8 cellular contexts compared by ENCODE assay signal in genomic region chr4:2441393-2442174, GRCh38. TPM values are rescaled to one million over a fixed set of nuclear protein-coding genes. Genes with fewer than 3 reads are reported as not detected.
DNase-seq lines count a peak whose midpoint lies in the region; ATAC-seq and TF ChIP-seq lines count a peak whose summit lies in the region.

No MANE protein-coding gene starts in this region.

- H3F3A ChIP-seq in MM.1S (ENCODE audit: insufficient read depth, low read length) = no peaks in the 10 kb centered on the region

- WGBS in body of pancreas, 2 donors = 42 to 43% methylated on average over 7 to 14 of the region's 14 CpGs

- H3K36me3 ChIP-seq in MM.1S (replicated peaks; ENCODE audit: insufficient read depth, low read length) = no peaks in the 10 kb centered on the region
- no peaks in the 10 kb centered on the region for H3K36me3 ChIP-seq in body of pancreas (replicated peaks in 1 of 2; ENCODE audit: insufficient read depth in 1 of 2, low read depth in 2 of 2)

- H3K27ac ChIP-seq in MM.1S (ENCODE audit: low read length) (no peak overlapping the region), body of pancreas (no peak overlapping the region)

- peak; percentile 99 for TF ChIP-seq CTCF in MM.1S (IDR thresholded peaks at IDR 0.05; ENCODE audit: low read length)
- peak; percentile 50 to 81 (median 67) for TF ChIP-seq CTCF in body of pancreas (IDR thresholded peaks at IDR 0.05)

- peak overlapping the region; percentile 15; the same call in 1 of the 2 replicates for H3K9ac ChIP-seq in MM.1S (ENCODE audit: low read length)

- H3K27me3 ChIP-seq in MM.1S (replicated peaks; ENCODE audit: insufficient read depth, low read length) (no peaks in the 10 kb centered on the region), body of pancreas (no peaks in the 10 kb centered on the region)

- no peaks in the 10 kb centered on the region for H3K9me2 ChIP-seq in MM.1S (replicated peaks; ENCODE audit: insufficient read depth, low read length)

- intact Hi-C loops in body of pancreas (cut with DNase I) = loop anchor here (10.0 kb wide), 1 partner anchor 227 kb away; no protein-coding TSS in a partner anchor

- no peak for TF ChIP-seq POLR2A in body of pancreas (IDR thresholded peaks at IDR 0.05)

- no peaks in the 10 kb centered on the region for H3K9me3 ChIP-seq in MM.1S (replicated peaks; ENCODE audit: insufficient read depth, low read length)
- H3K9me3 ChIP-seq in body of pancreas = no peaks in the 10 kb centered on the region

- ATAC-seq in GM21825 (IDR thresholded peaks at IDR 0.05; ENCODE audit: unreplicated experiment) = peak; percentile 75
- peak; percentile 70 for ATAC-seq in body of pancreas

- DNase-seq in GF-D8 (lab: John Stamatoyannopoulos, UW) (peak; percentile 49), MM.1S (peak; percentile 82), T-helper 2 cell (peak; percentile 48 to 82 (median 63)), body of pancreas (peak; percentile 58 to 81 (median 72)), kidney tubule cell (ENCODE audit: low spot score) (peak; percentile 65), NCI-H2171 (lab: John Stamatoyannopoulos, UW) (no peak)
- DNase-seq in stimulated activated CD8-positive, alpha-beta memory T cell treated with anti-CD3 and anti-CD28 coated beads, Interleukin-15, amount 100 ng/mL, for 1 hour (ENCODE audit: low read depth) = peak; percentile 42

- H2AFZ ChIP-seq in MM.1S (ENCODE audit: low read length) = peak overlapping the region; percentile 93

- H3K4me3 ChIP-seq in MM.1S (ENCODE audit: low read length) = no peak overlapping the region
- no peak overlapping the region for H3K4me3 ChIP-seq in body of pancreas

- H3K4me2 ChIP-seq in MM.1S (ENCODE audit: low read depth, low read length) = peak overlapping the region; percentile 76

- H3K4me1 ChIP-seq in MM.1S (ENCODE audit: low read length) = peaks cover 4% of the 10 kb centered on the region
- peaks cover 4% of the 10 kb centered on the region for H3K4me1 ChIP-seq in body of pancreas

- H4K20me1 ChIP-seq in MM.1S (ENCODE audit: insufficient read depth, low read length) = no peaks in the 10 kb centered on the region

- no peaks in the 10 kb centered on the region for H3K79me2 ChIP-seq in MM.1S (ENCODE audit: low read length)

RNA-seq across cellular contexts. Expression of gene CFAP99, which starts 22.8 kb away (rescaled TPM):
- not detected for total RNA-seq in body of pancreas

RNA-seq across cellular contexts. Expression of gene ZFYVE28, which starts 23.1 kb away (rescaled TPM):
- 10 to 100 TPM in 1 of 2 donors, 1 to 10 TPM in 1; 5.7 to 16.8 TPM for total RNA-seq in body of pancreas

RNA-seq across cellular contexts. Expression of gene RNF4, which starts 27.3 kb away (rescaled TPM):
- 10 to 100 TPM; 29.0 to 29.3 TPM for total RNA-seq in body of pancreas
